8 cellular contexts compared by ENCODE assay signal in the genomic region with DNA sequence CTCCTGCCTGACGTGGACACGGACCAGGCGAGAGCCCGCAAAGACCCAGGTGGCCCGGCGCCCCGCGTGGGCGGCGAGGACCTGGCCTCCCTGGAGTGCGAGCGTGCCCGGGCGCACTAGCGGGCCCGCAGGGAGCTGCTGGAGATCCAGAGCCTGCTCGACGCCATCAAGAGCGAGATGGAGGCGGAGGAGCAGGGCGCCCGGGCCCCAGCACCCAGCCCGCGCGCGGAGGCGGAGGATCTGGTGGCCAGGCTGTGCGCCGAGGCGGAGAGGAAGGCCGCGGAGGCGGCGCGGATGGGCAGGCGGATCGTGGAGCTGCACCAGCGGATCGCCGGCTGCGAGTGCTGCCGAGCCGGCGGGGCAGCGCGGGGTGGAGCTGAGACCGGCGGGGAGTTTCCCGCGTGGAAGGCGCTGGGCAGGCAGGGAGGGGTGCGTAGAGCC. TPM values are rescaled to one million over a fixed set of nuclear protein-coding genes. Genes with fewer than 3 reads are reported as not detected.
DNase-seq lines count a peak whose midpoint lies in the region; ATAC-seq, FAIRE-seq and TF ChIP-seq lines count a peak whose summit lies in the region.

No MANE protein-coding gene starts in this region.

- TF ChIP-seq CTCF in fibroblast of villous mesenchyme (IDR thresholded peaks at IDR 0.05; ENCODE audit: insufficient read depth, low read depth, low read length) (no peak), progenitor cell of endocrine pancreas (IDR thresholded peaks at IDR 0.05; ENCODE audit: unreplicated experiment) (no peak)

- no peaks in the 10 kb centered on the region for H3K4me1 Mint-ChIP-seq in progenitor cell of endocrine pancreas (ENCODE audit: low read depth)

- no peak for TF ChIP-seq POLR2A in GM12891 (IDR thresholded peaks at IDR 0.05; ENCODE audit: low read depth, low read length)

- peak overlapping the region; percentile 43 for H3K4me3 ChIP-seq in fibroblast of villous mesenchyme (ENCODE audit: low read depth, low read length)

- peak overlapping the region; percentile 19 for H3K4me3 Mint-ChIP-seq in progenitor cell of endocrine pancreas (ENCODE audit: low read depth)

- ATAC-seq in GM18519 (IDR thresholded peaks at IDR 0.05; ENCODE audit: low FRiP score, unreplicated experiment) (no peak), HG03039 (IDR thresholded peaks at IDR 0.05; ENCODE audit: unreplicated experiment) (no peak)

- DNase-seq in GM12891 (ENCODE audit: insufficient read length, low spot score) (no peak), activated T-helper 1 cell treated with Interleukin-2 at 50 U/mL for 16 hours (ENCODE audit: low read depth) (peak; percentile 48), fibroblast of villous mesenchyme (ENCODE audit: low read depth) (peak; percentile 42), progenitor cell of endocrine pancreas (ENCODE audit: low spot score, unreplicated experiment) (no peak), HPDE6-E6E7 (ENCODE audit: extremely low spot score) (no peak), NCI-H2107 (lab: John Stamatoyannopoulos, UW) (no peak)

- peaks cover 1% of the 10 kb centered on the region for H3K36me3 Mint-ChIP-seq in progenitor cell of endocrine pancreas (ENCODE audit: insufficient read depth)

- H3K9me3 Mint-ChIP-seq in progenitor cell of endocrine pancreas (ENCODE audit: low read depth), result peaks cover 3% of the 10 kb centered on the region

- no peak overlapping the region for H3K27ac Mint-ChIP-seq in progenitor cell of endocrine pancreas

- peaks cover 28% of the 10 kb centered on the region for H3K27me3 Mint-ChIP-seq in progenitor cell of endocrine pancreas

- FAIRE-seq in GM12891 (lab: Jason Lieb, UNC), result peak; percentile 88

TF ChIP-seq in GM12891, 5 proteins besides CTCF, POLR2A, EP300 and RAD21:
- TF ChIP-seq POU2F2 (IDR thresholded peaks at IDR 0.05; ENCODE audit: low read depth, low read length) (no peak), SPI1 (IDR thresholded peaks at IDR 0.05; ENCODE audit: low read depth, low read length) (no peak), PAX5 (IDR thresholded peaks at IDR 0.05; ENCODE audit: insufficient read depth, low read length, severe bottlenecking) (no peak), TAF1 (IDR thresholded peaks at IDR 0.05; ENCODE audit: low read depth, low read length) (no peak), POLR2AphosphoS5 (IDR thresholded peaks at IDR 0.05; ENCODE audit: low read depth, low read length) (no peak)

RNA-seq across cellular contexts. Expression of gene MRFAP1, which starts 18.2 kb away (rescaled TPM):
- 84.5 TPM for polyA plus RNA-seq in GM12891 (2012; ENCODE audit: low read depth, missing spikeins)
- total RNA-seq in fibroblast of villous mesenchyme (105 and 127 TPM in 2 replicates), progenitor cell of endocrine pancreas (223 and 225 TPM in 2 replicates)

RNA-seq across cellular contexts. Expression of gene S100P, which starts 35.0 kb away (rescaled TPM):
- not detected for polyA plus RNA-seq in GM12891 (2012; ENCODE audit: low read depth, missing spikeins)
- total RNA-seq in fibroblast of villous mesenchyme (not detected in 2 replicates), progenitor cell of endocrine pancreas (1.3 and 3.5 TPM in 2 replicates)

RNA-seq across cellular contexts. Expression of gene MRFAP1L1, which starts 51.0 kb away (rescaled TPM):
- polyA plus RNA-seq in GM12891 (2012; ENCODE audit: low read depth, missing spikeins), result 27.7 TPM
- 34.1 and 42.7 TPM in 2 replicates for total RNA-seq in fibroblast of villous mesenchyme
- 64.9 and 69.3 TPM in 2 replicates for total RNA-seq in progenitor cell of endocrine pancreas

RNA-seq across cellular contexts. Expression of gene BLOC1S4, which starts 57.3 kb away (rescaled TPM):
- 10.5 TPM for polyA plus RNA-seq in GM12891 (2012; ENCODE audit: low read depth, missing spikeins)
- total RNA-seq in fibroblast of villous mesenchyme, result 10.4 and 12.6 TPM in 2 replicates
- total RNA-seq in progenitor cell of endocrine pancreas, result 18.8 and 20.0 TPM in 2 replicates

Comparison
In these comparisons a context has a peak if more than half of its experiments do, and no peak if none do; other contexts are left out.
1. DNase-seq: peak in activated T-helper 1 cell treated with Interleukin-2 at 50 U/mL for 16 hours (single experiment) and fibroblast of villous mesenchyme (single experiment); none in GM12891 (single experiment), progenitor cell of endocrine pancreas (single experiment), HPDE6-E6E7 (single experiment) and NCI-H2107 (single experiment).